ENCODE assay signal across 14 cellular contexts in genomic region chr15:60155661-60156060, GRCh38.
DNase-seq lines count a peak whose midpoint lies in the region; ATAC-seq and TF ChIP-seq lines count a peak whose summit lies in the region.
"Had no signal": no experiment of that assay in that cellular context is flagged by ENCODE, and none has a peak within 500 bp of the region (broad histone marks: within the 10 kb centered on the region; RNA-seq: fewer than 3 reads in every experiment).

No MANE protein-coding gene starts in this region.

- intact Hi-C loops in activated T-helper 1 cell treated with anti-CD3 and anti-CD28 coated beads, Interleukin-12 subunit alpha, Interleukin-12 subunit beta, Interleukin-2, Interleukin-4 antibody, amounts not matched to agents 30 ng/mL and 10 ng/mL and 1 ng/mL, durations not matched to agents 14 hours and 24 hours and 36 hours (cut with micrococcal nuclease): loop anchor here (1.0 to 10.0 kb wide), 5 partner anchors 28 to 649 kb away; no protein-coding TSS in a partner anchor

- TF ChIP-seq CTCF in foreskin fibroblast (IDR thresholded peaks at IDR 0.05; ENCODE audit: low read depth, low read length) (no peak), WTC11 (IDR thresholded peaks at IDR 0.05) (no peak)

- peaks cover 28% of the 10 kb centered on the region for H3K4me1 Mint-ChIP-seq in activated T-helper 1 cell treated with anti-CD3 and anti-CD28 coated beads, Interleukin-12 subunit alpha, Interleukin-12 subunit beta, Interleukin-2, Interleukin-4 antibody, amounts not matched to agents 30 ng/mL and 10 ng/mL and 1 ng/mL, durations not matched to agents 14 hours and 24 hours and 36 hours (ENCODE audit: low read depth)
- no peaks in the 10 kb centered on the region for H3K4me1 Mint-ChIP-seq in stimulated activated naive B cell treated with anti-CD40 and anti-IgM and Interleukin-4, amounts not matched to agents 10 μg/mL and 1 μg/mL and 100 μg/mL, for 72 hours
- peaks cover 23% of the 10 kb centered on the region for H3K4me1 Mint-ChIP-seq in WTC11
- H3K4me1 Mint-ChIP-seq: nephron progenitor cell had no signal

- no peak overlapping the region for H3K4me3 Mint-ChIP-seq in activated T-helper 1 cell treated with anti-CD3 and anti-CD28 coated beads, Interleukin-12 subunit alpha, Interleukin-12 subunit beta, Interleukin-2, Interleukin-4 antibody, amounts not matched to agents 30 ng/mL and 10 ng/mL and 1 ng/mL, durations not matched to agents 14 hours and 24 hours and 36 hours
- no peak overlapping the region for H3K4me3 Mint-ChIP-seq in stimulated activated naive B cell treated with anti-CD40 and anti-IgM and Interleukin-4, amounts not matched to agents 10 μg/mL and 1 μg/mL and 100 μg/mL, for 72 hours
- no peak overlapping the region for H3K4me3 Mint-ChIP-seq in WTC11
- H3K4me3 Mint-ChIP-seq: nephron progenitor cell had no signal

- H3K4me3 ChIP-seq in foreskin fibroblast (ENCODE audit: low read depth in 1 of 2, low read length in 2 of 2): peak overlapping the region in 1 of 2 donors; percentile 12
- H3K4me3 ChIP-seq: BLaER1, gastroesophageal sphincter, vagina had no signal

- no peaks in the 10 kb centered on the region for H3K36me3 Mint-ChIP-seq in activated T-helper 1 cell treated with anti-CD3 and anti-CD28 coated beads, Interleukin-12 subunit alpha, Interleukin-12 subunit beta, Interleukin-2, Interleukin-4 antibody, amounts not matched to agents 30 ng/mL and 10 ng/mL and 1 ng/mL, durations not matched to agents 14 hours and 24 hours and 36 hours (ENCODE audit: low read depth)
- H3K36me3 Mint-ChIP-seq in stimulated activated naive B cell treated with anti-CD40 and anti-IgM and Interleukin-4, amounts not matched to agents 10 μg/mL and 1 μg/mL and 100 μg/mL, for 72 hours: no peaks in the 10 kb centered on the region
- no peaks in the 10 kb centered on the region for H3K36me3 Mint-ChIP-seq in WTC11

- peak; percentile 8 for DNase-seq in stimulated activated CD4-positive, alpha-beta T cell treated with anti-CD3 and anti-CD28 coated beads, Interleukin-4, amount 100 ng/mL, for 24 hours
- DNase-seq in stimulated activated CD4-positive, alpha-beta T cell treated with anti-CD3 and anti-CD28 coated beads, Interleukin-4, amount 100 ng/mL, for 1 hour: no peak
- no peak for DNase-seq in activated T-helper 1 cell treated with anti-CD3 and anti-CD28 coated beads, Interleukin-12 subunit alpha, Interleukin-12 subunit beta, Interleukin-2, Interleukin-4 antibody, amounts not matched to agents 30 ng/mL and 10 ng/mL and 1 ng/mL, durations not matched to agents 14 hours and 24 hours and 36 hours (ENCODE audit: low spot score)
- DNase-seq in foreskin fibroblast (peak; percentile 32 to 60), WTC11 (ENCODE audit: low spot score) (no peak)
- no peak for DNase-seq in stimulated activated naive B cell treated with anti-CD40 and anti-IgM and Interleukin-4, amounts not matched to agents 10 μg/mL and 1 μg/mL and 100 μg/mL, for 72 hours
- DNase-seq in NK-92 treated with Interleukin-12 subunit alpha and Interleukin-12 subunit beta, amount 100 ng/mL, for 24 hours (lab: John Stamatoyannopoulos, UW): no peak
- DNase-seq: Karpas-422; nephron progenitor cell; stimulated activated CD4-positive, alpha-beta T cell treated with anti-CD3 and anti-CD28 coated beads, Interleukin-12 subunit alpha, Interleukin-12 subunit beta, amount 100 ng/mL, for 4 hours had no signal

- CTCF ChIA-PET in WTC11 (lab: Charles Lee): interaction anchor here (1.2 to 1.7 kb wide), 2 partner anchors 25 to 431 kb away, joined by 4 to 8 read pairs; no protein-coding TSS in a partner anchor

- ATAC-seq in stimulated activated naive B cell treated with anti-CD40 and anti-IgM and Interleukin-4, amounts not matched to agents 10 μg/mL and 1 μg/mL and 100 μg/mL, for 72 hours (replicated peaks): no peak
- ATAC-seq in HG02870 (IDR thresholded peaks at IDR 0.05; ENCODE audit: unreplicated experiment) (no peak), WTC11 (no peak)
- ATAC-seq: gastroesophageal sphincter had no signal

- H3K9me3 Mint-ChIP-seq in activated T-helper 1 cell treated with anti-CD3 and anti-CD28 coated beads, Interleukin-12 subunit alpha, Interleukin-12 subunit beta, Interleukin-2, Interleukin-4 antibody, amounts not matched to agents 30 ng/mL and 10 ng/mL and 1 ng/mL, durations not matched to agents 14 hours and 24 hours and 36 hours: no peaks in the 10 kb centered on the region
- H3K9me3 Mint-ChIP-seq in stimulated activated naive B cell treated with anti-CD40 and anti-IgM and Interleukin-4, amounts not matched to agents 10 μg/mL and 1 μg/mL and 100 μg/mL, for 72 hours: no peaks in the 10 kb centered on the region
- H3K9me3 Mint-ChIP-seq in WTC11: peaks cover 9% of the 10 kb centered on the region
- H3K9me3 Mint-ChIP-seq: nephron progenitor cell had no signal

- POLR2A ChIA-PET in WTC11 (lab: Charles Lee): no interaction called here

- peaks cover 19% of the 10 kb centered on the region for H3K27me3 Mint-ChIP-seq in activated T-helper 1 cell treated with anti-CD3 and anti-CD28 coated beads, Interleukin-12 subunit alpha, Interleukin-12 subunit beta, Interleukin-2, Interleukin-4 antibody, amounts not matched to agents 30 ng/mL and 10 ng/mL and 1 ng/mL, durations not matched to agents 14 hours and 24 hours and 36 hours (ENCODE audit: insufficient read depth)
- peaks cover 15 to 29% of the 10 kb centered on the region in 2 donors for H3K27me3 Mint-ChIP-seq in stimulated activated naive B cell treated with anti-CD40 and anti-IgM and Interleukin-4, amounts not matched to agents 10 μg/mL and 1 μg/mL and 100 μg/mL, for 72 hours
- no peaks in the 10 kb centered on the region; the same call in 1 of the 2 replicates for H3K27me3 Mint-ChIP-seq in WTC11 (ENCODE audit: low read depth)

- H3K27ac Mint-ChIP-seq in activated T-helper 1 cell treated with anti-CD3 and anti-CD28 coated beads, Interleukin-12 subunit alpha, Interleukin-12 subunit beta, Interleukin-2, Interleukin-4 antibody, amounts not matched to agents 30 ng/mL and 10 ng/mL and 1 ng/mL, durations not matched to agents 14 hours and 24 hours and 36 hours: peak overlapping the region; percentile 19
- no peak overlapping the region for H3K27ac Mint-ChIP-seq in stimulated activated naive B cell treated with anti-CD40 and anti-IgM and Interleukin-4, amounts not matched to agents 10 μg/mL and 1 μg/mL and 100 μg/mL, for 72 hours
- H3K27ac Mint-ChIP-seq in WTC11: no peak overlapping the region
- H3K27ac Mint-ChIP-seq: nephron progenitor cell had no signal

TF ChIP-seq in WTC11, 78 proteins besides CTCF, POLR2A, EP300 and RAD21 (continues in another document):
- TF ChIP-seq, protein P1, sequence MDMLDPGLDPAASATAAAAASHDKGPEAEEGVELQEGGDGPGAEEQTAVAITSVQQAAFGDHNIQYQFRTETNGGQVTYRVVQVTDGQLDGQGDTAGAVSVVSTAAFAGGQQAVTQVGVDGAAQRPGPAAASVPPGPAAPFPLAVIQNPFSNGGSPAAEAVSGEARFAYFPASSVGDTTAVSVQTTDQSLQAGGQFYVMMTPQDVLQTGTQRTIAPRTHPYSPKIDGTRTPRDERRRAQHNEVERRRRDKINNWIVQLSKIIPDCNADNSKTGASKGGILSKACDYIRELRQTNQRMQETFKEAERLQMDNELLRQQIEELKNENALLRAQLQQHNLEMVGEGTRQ (CRISPR knock-in tag; IDR thresholded peaks at IDR 0.05): no peak
- TF ChIP-seq NFE2L1 (CRISPR knock-in tag; IDR thresholded peaks at IDR 0.05) (no peak), ARID4B (CRISPR knock-in tag; IDR thresholded peaks at IDR 0.05; ENCODE audit: borderline replicate concordance) (no peak), USF1 (CRISPR knock-in tag; IDR thresholded peaks at IDR 0.05) (no peak), ZNF121 (CRISPR knock-in tag; IDR thresholded peaks at IDR 0.05) (no peak), SMAD4 (CRISPR knock-in tag; IDR thresholded peaks at IDR 0.05) (no peak), IRF1 (CRISPR knock-in tag; IDR thresholded peaks at IDR 0.05) (no peak)

Comparison
In these comparisons a context has a peak if more than half of its experiments do, and no peak if none do; other contexts are left out.
1. DNase-seq: peak in stimulated activated CD4-positive, alpha-beta T cell treated with anti-CD3 and anti-CD28 coated beads, Interleukin-4, amount 100 ng/mL, for 24 hours (single experiment) and foreskin fibroblast (2 of 2); none in stimulated activated CD4-positive, alpha-beta T cell treated with anti-CD3 and anti-CD28 coated beads, Interleukin-4, amount 100 ng/mL, for 1 hour (single experiment), activated T-helper 1 cell treated with anti-CD3 and anti-CD28 coated beads, Interleukin-12 subunit alpha, Interleukin-12 subunit beta, Interleukin-2, Interleukin-4 antibody, amounts not matched to agents 30 ng/mL and 10 ng/mL and 1 ng/mL, durations not matched to agents 14 hours and 24 hours and 36 hours (single experiment), stimulated activated naive B cell treated with anti-CD40 and anti-IgM and Interleukin-4, amounts not matched to agents 10 μg/mL and 1 μg/mL and 100 μg/mL, for 72 hours (single experiment), NK-92 treated with Interleukin-12 subunit alpha and Interleukin-12 subunit beta, amount 100 ng/mL, for 24 hours (single experiment) and WTC11 (single experiment).